In genomic region chr20:37584238-37584807, GRCh38 we compare ENCODE assay signal across 24 cellular contexts. TPM values are rescaled to one million over a fixed set of nuclear protein-coding genes. Genes with fewer than 3 reads are reported as not detected.
DNase-seq lines count a peak whose midpoint lies in the region; ATAC-seq, FAIRE-seq and TF ChIP-seq lines count a peak whose summit lies in the region.
"Had no signal": no experiment of that assay in that cellular context is flagged by ENCODE, and none has a peak within 500 bp of the region (broad histone marks: within the 10 kb centered on the region; RNA-seq: fewer than 3 reads in every experiment).

No MANE protein-coding gene starts in this region.

- H3K4me3 ChIP-seq in RWPE2 (ENCODE audit: severe bottlenecking) (no peak overlapping the region), WERI-Rb-1 (ENCODE audit: low read depth, low read length) (no peak overlapping the region), neural progenitor cell (no peak overlapping the region)
- H3K4me3 ChIP-seq: BLaER1, SK-N-MC had no signal

- H3K9me3 Mint-ChIP-seq in neural progenitor cell, result peaks cover 2% of the 10 kb centered on the region

- no peak overlapping the region for H3K4me3 Mint-ChIP-seq in neural progenitor cell
- H3K4me3 Mint-ChIP-seq: CD4-positive, CD25-positive, alpha-beta regulatory T cell had no signal

- H3K4me1 ChIP-seq in RWPE2 (ENCODE audit: insufficient read depth, poor library complexity, severe bottlenecking) (no peaks in the 10 kb centered on the region), neural progenitor cell (no peaks in the 10 kb centered on the region)

- H3K9ac ChIP-seq in neural progenitor cell, result no peak overlapping the region
- H3K9ac ChIP-seq: BLaER1 had no signal

- no peaks in the 10 kb centered on the region for H3F3A ChIP-seq in neural progenitor cell (ENCODE audit: low read depth)

- TF ChIP-seq CTCF in D721Med (IDR thresholded peaks at IDR 0.05; ENCODE audit: insufficient read depth, missing control alignments) (no peak), RWPE2 (IDR thresholded peaks at IDR 0.05; ENCODE audit: poor library complexity, severe bottlenecking) (no peak), WERI-Rb-1 (IDR thresholded peaks at IDR 0.05; ENCODE audit: low read depth, low read length) (no peak), neural progenitor cell (IDR thresholded peaks at IDR 0.05) (no peak)

- H3K79me2 ChIP-seq in neural progenitor cell (ENCODE audit: low read depth), result no peaks in the 10 kb centered on the region

- no peaks in the 10 kb centered on the region for H3K9me3 ChIP-seq in RWPE2 (ENCODE audit: severe bottlenecking)
- H3K9me3 ChIP-seq in WERI-Rb-1 (ENCODE audit: severe bottlenecking), result no peaks in the 10 kb centered on the region
- no peaks in the 10 kb centered on the region for H3K9me3 ChIP-seq in neural progenitor cell (ENCODE audit: low read depth)

- H3K36me3 ChIP-seq in RWPE2 (ENCODE audit: low read depth) (no peaks in the 10 kb centered on the region), WERI-Rb-1 (no peaks in the 10 kb centered on the region), neural progenitor cell (no peaks in the 10 kb centered on the region)
- H3K36me3 ChIP-seq: BLaER1 had no signal

- ATAC-seq in RWPE2 (ENCODE audit: low read depth) (no peak), GM18861 (IDR thresholded peaks at IDR 0.05; ENCODE audit: unreplicated experiment) (no peak), HG02798 (IDR thresholded peaks at IDR 0.05; ENCODE audit: poor library complexity, unreplicated experiment) (no peak), HG03469 (IDR thresholded peaks at IDR 0.05; ENCODE audit: unreplicated experiment) (no peak)
- ATAC-seq: HCT116, Panc1 had no signal

- peak; percentile 77 for FAIRE-seq in D721Med (lab: Jason Lieb, UNC)
- FAIRE-seq: A204.1 had no signal

- peaks cover 13% of the 10 kb centered on the region for H3K4me1 Mint-ChIP-seq in neural progenitor cell
- H3K4me1 Mint-ChIP-seq: CD4-positive, CD25-positive, alpha-beta regulatory T cell had no signal

- no peak overlapping the region for H2AFZ ChIP-seq in neural progenitor cell (replicated peaks)

- no peaks in the 10 kb centered on the region for H4K20me1 ChIP-seq in neural progenitor cell (ENCODE audit: low read depth)
- H4K20me1 ChIP-seq: BLaER1 had no signal

- no peak overlapping the region for H3K4me2 ChIP-seq in neural progenitor cell
- H3K4me2 ChIP-seq: BLaER1 had no signal

- H3K27ac ChIP-seq in RWPE2 (ENCODE audit: poor library complexity, severe bottlenecking), result no peak overlapping the region
- 0 out of 2 replicates have a peak overlapping the region, but pooled peaks have one; percentile 20 for H3K27ac ChIP-seq in WERI-Rb-1
- no peak overlapping the region for H3K27ac ChIP-seq in neural progenitor cell
- H3K27ac ChIP-seq: BLaER1, RWPE1, SK-N-MC had no signal

- H3K27me3 ChIP-seq in RWPE2 (ENCODE audit: insufficient read depth, poor library complexity, severe bottlenecking), result peaks cover 23% of the 10 kb centered on the region
- H3K27me3 ChIP-seq in WERI-Rb-1 (ENCODE audit: insufficient read depth, low read depth, severe bottlenecking), result no peaks in the 10 kb centered on the region
- no peaks in the 10 kb centered on the region for H3K27me3 ChIP-seq in neural progenitor cell
- H3K27me3 ChIP-seq: BLaER1 had no signal

- DNase-seq in D721Med (ENCODE audit: insufficient read length, low spot score), result no peak
- DNase-seq in RWPE2 (ENCODE audit: low spot score), result peak; percentile 60
- DNase-seq in WERI-Rb-1, result peak; percentile 78
- no peak for DNase-seq in neural progenitor cell (ENCODE audit: low spot score)
- no peak for DNase-seq in NCI-H1436 (lab: John Stamatoyannopoulos, UW)
- DNase-seq: CD4-positive, CD25-positive, alpha-beta regulatory T cell; DND-41; KBM-7; MV-4-11; NCI-H1105; NCI-H146; NCI-H1930; NCI-H446; NCI-H524 treated with DMSO at 0.1 percent for 48 hours; SHP77 treated with DMSO at 0.1 percent for 48 hours had no signal

- H3K36me3 Mint-ChIP-seq in neural progenitor cell, result no peaks in the 10 kb centered on the region
- H3K36me3 Mint-ChIP-seq: CD4-positive, CD25-positive, alpha-beta regulatory T cell had no signal

- H3K27ac Mint-ChIP-seq in neural progenitor cell, result peak overlapping the region; percentile 29
- H3K27ac Mint-ChIP-seq: CD4-positive, CD25-positive, alpha-beta regulatory T cell had no signal

- H3K27me3 Mint-ChIP-seq in neural progenitor cell (ENCODE audit: insufficient read depth, low read depth), result peaks cover 7% of the 10 kb centered on the region

RNA-seq across cellular contexts. Expression of gene BLCAP, which starts 56.6 kb away (rescaled TPM):
- total RNA-seq in neural progenitor cell (ENCODE audit: low replicate concordance), result 46.4 and 74.3 TPM in 2 replicates

Comparison
In these comparisons a context has a peak if more than half of its experiments do, and no peak if none do; other contexts are left out.
1. DNase-seq: peak in RWPE2 (single experiment) and WERI-Rb-1 (single experiment); none in D721Med (single experiment), neural progenitor cell (single experiment) and NCI-H1436 (single experiment).